17 cellular contexts compared by ENCODE assay signal in the genomic region with DNA sequence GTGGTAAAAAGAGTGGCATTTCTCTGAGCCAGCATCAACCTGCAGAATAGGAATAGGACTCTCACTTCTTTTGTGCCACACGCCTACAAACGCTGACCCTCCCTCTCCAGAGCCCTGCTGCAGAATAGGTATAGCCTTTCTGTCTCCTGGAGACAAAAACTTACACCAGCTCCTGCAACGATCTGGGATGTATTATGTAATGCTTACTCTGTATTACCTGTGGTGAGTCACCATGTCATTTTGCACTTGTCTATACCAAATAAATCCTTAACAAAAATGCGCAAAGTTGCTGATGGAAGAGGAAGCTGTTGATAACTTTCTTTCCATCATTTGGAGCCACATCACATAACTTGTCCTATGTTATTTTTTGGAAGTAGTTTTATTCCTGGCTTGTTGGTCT.
"Had no signal": no experiment of that assay in that cellular context is flagged by ENCODE, and none has a peak within 500 bp of the region (broad histone marks: within the 10 kb centered on the region; RNA-seq: fewer than 3 reads in every experiment).

No MANE protein-coding gene starts in this region.

- DNase-seq: activated CD4-positive, alpha-beta T cell treated with anti-CD3 and anti-CD28 coated beads, Interleukin-2, amount 50 U/mL, for 48 hours; activated CD8-positive, alpha-beta memory T cell treated with anti-CD3 and anti-CD28 coated beads, Interleukin-2, amount 10 ng/mL, durations not matched to agents 7 days and 5 days; activated effector memory CD4-positive, alpha-beta T cell treated with Interleukin-2 at 50 U/mL for 16 hours; activated T-cell treated with anti-CD3 and anti-CD28 coated beads, Interleukin-2, amount 50 U/mL, for 24 hours; amygdala; cerebellar nuclear complex; endodermal cell; islet precursor cell; left lung; sigmoid colon; stimulated activated CD4-positive, alpha-beta T cell treated with anti-CD3 and anti-CD28 coated beads, Interleukin-2, amount 100 ng/mL, for 24 hours; stimulated activated naive CD4-positive, alpha-beta T cell treated with Interleukin-2 at 50 U/mL for 16 hours; T-helper 2 cell had no signal

- H3K4me3 ChIP-seq: esophagus muscularis mucosa, left lung, sigmoid colon had no signal

- H3K27ac ChIP-seq: esophagus muscularis mucosa, left lung, sigmoid colon had no signal

- ATAC-seq: activated CD8-positive, alpha-beta memory T cell treated with anti-CD3 and anti-CD28 coated beads, Interleukin-2, amount 10 ng/mL, durations not matched to agents 7 days and 5 days; activated naive CD4-positive, alpha-beta T cell treated with anti-CD3 and anti-CD28 coated beads, Interleukin-2, amount 50 U/mL, for 72 hours; left lung had no signal

- H3K9me3 Mint-ChIP-seq: activated T-cell treated with anti-CD3 and anti-CD28 coated beads, Interleukin-2, amount 50 U/mL, for 24 hours; brain; endodermal cell; memory B cell had no signal

- H3K36me3 Mint-ChIP-seq: activated naive CD4-positive, alpha-beta T cell treated with anti-CD3 and anti-CD28 coated beads, Interleukin-2, amount 50 U/mL, for 72 hours; brain; memory B cell had no signal

- H3K27ac Mint-ChIP-seq: activated CD8-positive, alpha-beta memory T cell treated with anti-CD3 and anti-CD28 coated beads, Interleukin-2, amount 10 ng/mL, durations not matched to agents 7 days and 5 days; activated T-cell treated with anti-CD3 and anti-CD28 coated beads, Interleukin-2, amount 50 U/mL, for 24 hours; endodermal cell; memory B cell had no signal

- H3K27me3 ChIP-seq: esophagus muscularis mucosa, left lung, sigmoid colon had no signal

- H3K27me3 Mint-ChIP-seq: activated CD8-positive, alpha-beta memory T cell treated with anti-CD3 and anti-CD28 coated beads, Interleukin-2, amount 10 ng/mL, durations not matched to agents 7 days and 5 days; activated T-cell treated with anti-CD3 and anti-CD28 coated beads, Interleukin-2, amount 50 U/mL, for 24 hours; brain had no signal

- H3K9me3 ChIP-seq: esophagus muscularis mucosa, left lung, sigmoid colon had no signal

- H3K36me3 ChIP-seq: esophagus muscularis mucosa, left lung, sigmoid colon had no signal

- H3K4me3 Mint-ChIP-seq: activated CD8-positive, alpha-beta memory T cell treated with anti-CD3 and anti-CD28 coated beads, Interleukin-2, amount 10 ng/mL, durations not matched to agents 7 days and 5 days; activated T-cell treated with anti-CD3 and anti-CD28 coated beads, Interleukin-2, amount 50 U/mL, for 24 hours; brain; endodermal cell; memory B cell had no signal
